In the genomic region with DNA sequence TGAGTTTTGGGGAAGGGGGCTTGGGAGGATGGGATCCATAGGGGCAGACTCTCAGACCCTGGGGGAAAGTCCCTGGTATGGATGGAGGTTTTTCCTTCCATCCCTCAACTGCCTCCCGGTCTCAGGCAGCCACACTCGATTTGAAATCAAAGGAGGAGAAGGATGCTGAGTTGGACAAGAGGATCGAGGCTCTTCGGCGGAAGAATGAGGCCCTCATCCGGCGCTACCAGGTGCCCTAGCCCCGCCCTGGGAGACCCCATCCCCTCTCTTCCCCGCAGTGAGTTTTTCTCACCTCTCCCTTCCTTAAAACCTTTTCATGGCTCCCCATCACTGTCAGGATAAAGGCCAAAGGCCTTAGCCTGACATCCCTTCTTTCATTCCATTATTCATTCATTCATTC, we compare ENCODE assay signal across 1 cellular context.
TF ChIP-seq lines count a peak whose summit lies in the region.

No MANE protein-coding gene starts in this region.

TF ChIP-seq in GM12878, 131 proteins besides CTCF, POLR2A, EP300 and RAD21:
- TF ChIP-seq PAX5 (IDR thresholded peaks at IDR 0.05; ENCODE audit: borderline replicate concordance, low read depth, low read length) (no peak), ZNF622 (IDR thresholded peaks at IDR 0.05) (no peak), CEBPB (IDR thresholded peaks at IDR 0.05; ENCODE audit: borderline replicate concordance in 1 of 2, low read depth in 2 of 2, low read length in 2 of 2) (no peak), FOXM1 (IDR thresholded peaks at IDR 0.05; ENCODE audit: low read depth, low read length) (no peak)
